Comparison of ENCODE assay signal across 14 cellular contexts in genomic region chr9:134178781-134179551, GRCh38. TPM values are rescaled to one million over a fixed set of nuclear protein-coding genes. Genes with fewer than 3 reads are reported as not detected.
A peak's percentile ranks its signal among the peaks of the same experiment; 100 is the strongest.
DNase-seq lines count a peak whose midpoint lies in the region; ATAC-seq and TF ChIP-seq lines count a peak whose summit lies in the region.
"Had no signal": no experiment of that assay in that cellular context is flagged by ENCODE, and none has a peak within 500 bp of the region (broad histone marks: within the 10 kb centered on the region; RNA-seq: fewer than 3 reads in every experiment).

No MANE protein-coding gene starts in this region.

- intact Hi-C loops in lower lobe of right lung (cut with DNase I), result no loop called here

- DNase-seq in activated naive CD4-positive, alpha-beta T cell treated with anti-CD3 and anti-CD28 coated beads, Interleukin-2, amount 10 ng/mL, durations not matched to agents 7 days and 5 days, result no peak
- DNase-seq in activated naive CD4-positive, alpha-beta T cell treated with anti-CD3 and anti-CD28 coated beads, Interleukin-2, amount 50 U/mL, for 72 hours (ENCODE audit: low spot score in 2 of 2), result no peak
- DNase-seq in cerebellum (ENCODE audit: low spot score) (peak; percentile 41), lower lobe of right lung (peak; percentile 39), type B pancreatic cell (ENCODE audit: extremely low spot score, unreplicated experiment) (peak; percentile 68)
- no peak for DNase-seq in stimulated activated naive B cell treated with anti-CD40 and anti-IgM and Interleukin-4, amounts not matched to agents 10 μg/mL and 1 μg/mL and 100 μg/mL, for 72 hours
- no peak for DNase-seq in activated T-cell treated with anti-CD3 and anti-CD28 coated beads, Interleukin-2, amount 50 U/mL, for 24 hours
- DNase-seq: activated T-cell treated with anti-CD3 and anti-CD28 coated beads, Interleukin-2, amount 50 U/mL, for 1 hour; naive B cell; NCI-H526; T-helper 2 cell had no signal

- no peak overlapping the region for H3K4me3 ChIP-seq in lower lobe of right lung

- H3K36me3 ChIP-seq in lower lobe of right lung, result no peaks in the 10 kb centered on the region

- H3K36me3 Mint-ChIP-seq in activated naive CD4-positive, alpha-beta T cell treated with anti-CD3 and anti-CD28 coated beads, Interleukin-2, amount 10 ng/mL, durations not matched to agents 7 days and 5 days, result peaks cover 3% of the 10 kb centered on the region
- H3K36me3 Mint-ChIP-seq in activated naive CD4-positive, alpha-beta T cell treated with anti-CD3 and anti-CD28 coated beads, Interleukin-2, amount 50 U/mL, for 72 hours, result peaks cover 0 to 6% of the 10 kb centered on the region in 2 donors
- no peaks in the 10 kb centered on the region for H3K36me3 Mint-ChIP-seq in type B pancreatic cell
- peaks cover 0 to 4% of the 10 kb centered on the region in 2 donors for H3K36me3 Mint-ChIP-seq in stimulated activated naive B cell treated with anti-CD40 and anti-IgM and Interleukin-4, amounts not matched to agents 10 μg/mL and 1 μg/mL and 100 μg/mL, for 72 hours
- H3K36me3 Mint-ChIP-seq in activated T-cell treated with anti-CD3 and anti-CD28 coated beads, Interleukin-2, amount 50 U/mL, for 24 hours (ENCODE audit: low read depth), result no peaks in the 10 kb centered on the region
- H3K36me3 Mint-ChIP-seq: naive B cell had no signal

- TF ChIP-seq CTCF in lower lobe of right lung (IDR thresholded peaks at IDR 0.05) (no peak), type B pancreatic cell (conservative IDR thresholded peaks at IDR 0.05) (no peak)

- peaks cover 43% of the 10 kb centered on the region for H3K27me3 Mint-ChIP-seq in activated naive CD4-positive, alpha-beta T cell treated with anti-CD3 and anti-CD28 coated beads, Interleukin-2, amount 10 ng/mL, durations not matched to agents 7 days and 5 days
- H3K27me3 Mint-ChIP-seq in type B pancreatic cell, result no peaks in the 10 kb centered on the region
- peaks cover 46 to 53% of the 10 kb centered on the region in 2 donors for H3K27me3 Mint-ChIP-seq in stimulated activated naive B cell treated with anti-CD40 and anti-IgM and Interleukin-4, amounts not matched to agents 10 μg/mL and 1 μg/mL and 100 μg/mL, for 72 hours
- peaks cover 4% of the 10 kb centered on the region for H3K27me3 Mint-ChIP-seq in activated T-cell treated with anti-CD3 and anti-CD28 coated beads, Interleukin-2, amount 50 U/mL, for 24 hours

- H3K9me3 ChIP-seq in lower lobe of right lung, result no peaks in the 10 kb centered on the region

- H3K4me1 ChIP-seq in lower lobe of right lung, result peaks cover 32% of the 10 kb centered on the region

- no peak for ATAC-seq in activated naive CD4-positive, alpha-beta T cell treated with anti-CD3 and anti-CD28 coated beads, Interleukin-2, amount 50 U/mL, for 72 hours
- ATAC-seq in lower lobe of right lung (no peak), GM21717 (IDR thresholded peaks at IDR 0.05; ENCODE audit: unreplicated experiment) (no peak)
- no peak for ATAC-seq in stimulated activated naive B cell treated with anti-CD40 and anti-IgM and Interleukin-4, amounts not matched to agents 10 μg/mL and 1 μg/mL and 100 μg/mL, for 72 hours (replicated peaks)

- peaks cover 35% of the 10 kb centered on the region for H3K27me3 ChIP-seq in lower lobe of right lung (ENCODE audit: low read depth)

- CTCF ChIA-PET in activated naive CD4-positive, alpha-beta T cell treated with anti-CD3 and anti-CD28 coated beads, Interleukin-2, amount 10 ng/mL, durations not matched to agents 7 days and 5 days (lab: Charles Lee), result interaction anchor here (1.3 kb wide), 1 partner anchor 12 kb away, joined by 3 read pairs; no protein-coding TSS in a partner anchor

- H3K27ac Mint-ChIP-seq in activated naive CD4-positive, alpha-beta T cell treated with anti-CD3 and anti-CD28 coated beads, Interleukin-2, amount 10 ng/mL, durations not matched to agents 7 days and 5 days, result peak overlapping the region; percentile 28
- H3K27ac Mint-ChIP-seq in activated naive CD4-positive, alpha-beta T cell treated with anti-CD3 and anti-CD28 coated beads, Interleukin-2, amount 50 U/mL, for 72 hours, result no peak overlapping the region
- H3K27ac Mint-ChIP-seq in type B pancreatic cell, result peak overlapping the region; percentile 74
- no peak overlapping the region for H3K27ac Mint-ChIP-seq in stimulated activated naive B cell treated with anti-CD40 and anti-IgM and Interleukin-4, amounts not matched to agents 10 μg/mL and 1 μg/mL and 100 μg/mL, for 72 hours
- H3K27ac Mint-ChIP-seq in activated T-cell treated with anti-CD3 and anti-CD28 coated beads, Interleukin-2, amount 50 U/mL, for 24 hours, result no peak overlapping the region
- H3K27ac Mint-ChIP-seq: dendritic cell treated with granulocyte-macrophage colony-stimulating factor and Interleukin-4, amounts not matched to agents 40 ng/mL and 50 ng/mL, for 4 days had no signal

- H3K9me3 Mint-ChIP-seq in activated naive CD4-positive, alpha-beta T cell treated with anti-CD3 and anti-CD28 coated beads, Interleukin-2, amount 10 ng/mL, durations not matched to agents 7 days and 5 days, result peaks cover 7% of the 10 kb centered on the region
- H3K9me3 Mint-ChIP-seq in activated naive CD4-positive, alpha-beta T cell treated with anti-CD3 and anti-CD28 coated beads, Interleukin-2, amount 50 U/mL, for 72 hours, result peaks cover 5 to 8% of the 10 kb centered on the region in 2 donors
- peaks cover 5% of the 10 kb centered on the region for H3K9me3 Mint-ChIP-seq in type B pancreatic cell
- H3K9me3 Mint-ChIP-seq in stimulated activated naive B cell treated with anti-CD40 and anti-IgM and Interleukin-4, amounts not matched to agents 10 μg/mL and 1 μg/mL and 100 μg/mL, for 72 hours, result no peaks in the 10 kb centered on the region
- peaks cover 6% of the 10 kb centered on the region for H3K9me3 Mint-ChIP-seq in activated T-cell treated with anti-CD3 and anti-CD28 coated beads, Interleukin-2, amount 50 U/mL, for 24 hours
- H3K9me3 Mint-ChIP-seq: dendritic cell treated with granulocyte-macrophage colony-stimulating factor and Interleukin-4, amounts not matched to agents 40 ng/mL and 50 ng/mL, for 4 days had no signal

- H3K4me3 Mint-ChIP-seq in activated naive CD4-positive, alpha-beta T cell treated with anti-CD3 and anti-CD28 coated beads, Interleukin-2, amount 10 ng/mL, durations not matched to agents 7 days and 5 days, result no peak overlapping the region
- H3K4me3 Mint-ChIP-seq in type B pancreatic cell, result no peak overlapping the region
- H3K4me3 Mint-ChIP-seq in stimulated activated naive B cell treated with anti-CD40 and anti-IgM and Interleukin-4, amounts not matched to agents 10 μg/mL and 1 μg/mL and 100 μg/mL, for 72 hours, result no peak overlapping the region
- no peak overlapping the region for H3K4me3 Mint-ChIP-seq in activated T-cell treated with anti-CD3 and anti-CD28 coated beads, Interleukin-2, amount 50 U/mL, for 24 hours
- H3K4me3 Mint-ChIP-seq: dendritic cell treated with granulocyte-macrophage colony-stimulating factor and Interleukin-4, amounts not matched to agents 40 ng/mL and 50 ng/mL, for 4 days; naive B cell had no signal

- peaks cover 35% of the 10 kb centered on the region for H3K4me1 Mint-ChIP-seq in activated naive CD4-positive, alpha-beta T cell treated with anti-CD3 and anti-CD28 coated beads, Interleukin-2, amount 10 ng/mL, durations not matched to agents 7 days and 5 days
- peaks cover 10% of the 10 kb centered on the region for H3K4me1 Mint-ChIP-seq in type B pancreatic cell (ENCODE audit: unreplicated experiment)
- peaks cover 24 to 29% of the 10 kb centered on the region in 2 donors for H3K4me1 Mint-ChIP-seq in stimulated activated naive B cell treated with anti-CD40 and anti-IgM and Interleukin-4, amounts not matched to agents 10 μg/mL and 1 μg/mL and 100 μg/mL, for 72 hours
- H3K4me1 Mint-ChIP-seq in activated T-cell treated with anti-CD3 and anti-CD28 coated beads, Interleukin-2, amount 50 U/mL, for 24 hours (ENCODE audit: low read depth), result peaks cover 15% of the 10 kb centered on the region

- H3K27ac ChIP-seq in lower lobe of right lung, result peak overlapping the region; percentile 11
- H3K27ac ChIP-seq: KMS-11 had no signal

RNA-seq across cellular contexts. Expression of gene RNU6ATAC, which starts 14.6 kb away (rescaled TPM):
- total RNA-seq in activated naive CD4-positive, alpha-beta T cell treated with anti-CD3 and anti-CD28 coated beads, Interleukin-2, amount 50 U/mL, for 72 hours, result 10 to 100 TPM; 32.1 to 61.4 TPM
- not detected for total RNA-seq in cerebellum
- total RNA-seq in lower lobe of right lung, result 248 TPM
- 66.2 and 78.6 TPM in 2 replicates for total RNA-seq in type B pancreatic cell (ENCODE audit: low replicate concordance)

RNA-seq across cellular contexts. Expression of gene WDR5, which starts 43.1 kb away (rescaled TPM):
- total RNA-seq in activated naive CD4-positive, alpha-beta T cell treated with anti-CD3 and anti-CD28 coated beads, Interleukin-2, amount 50 U/mL, for 72 hours, result 10 to 100 TPM; 29.7 to 43.7 TPM
- total RNA-seq in cerebellum (14.2 TPM), lower lobe of right lung (22.6 TPM), type B pancreatic cell (ENCODE audit: low replicate concordance) (42.1 and 45.7 TPM in 2 replicates)

Comparison
In these comparisons a context has a peak if more than half of its experiments do, and no peak if none do; other contexts are left out.
1. H3K27ac Mint-ChIP-seq: peak in activated naive CD4-positive, alpha-beta T cell treated with anti-CD3 and anti-CD28 coated beads, Interleukin-2, amount 10 ng/mL, durations not matched to agents 7 days and 5 days (single experiment) and type B pancreatic cell (single experiment); none in activated naive CD4-positive, alpha-beta T cell treated with anti-CD3 and anti-CD28 coated beads, Interleukin-2, amount 50 U/mL, for 72 hours (0 of 2), stimulated activated naive B cell treated with anti-CD40 and anti-IgM and Interleukin-4, amounts not matched to agents 10 μg/mL and 1 μg/mL and 100 μg/mL, for 72 hours (single experiment) and activated T-cell treated with anti-CD3 and anti-CD28 coated beads, Interleukin-2, amount 50 U/mL, for 24 hours (single experiment).
2. DNase-seq: peak in cerebellum (single experiment), lower lobe of right lung (single experiment) and type B pancreatic cell (single experiment); none in activated naive CD4-positive, alpha-beta T cell treated with anti-CD3 and anti-CD28 coated beads, Interleukin-2, amount 10 ng/mL, durations not matched to agents 7 days and 5 days (single experiment), activated naive CD4-positive, alpha-beta T cell treated with anti-CD3 and anti-CD28 coated beads, Interleukin-2, amount 50 U/mL, for 72 hours (0 of 2), stimulated activated naive B cell treated with anti-CD40 and anti-IgM and Interleukin-4, amounts not matched to agents 10 μg/mL and 1 μg/mL and 100 μg/mL, for 72 hours (single experiment) and activated T-cell treated with anti-CD3 and anti-CD28 coated beads, Interleukin-2, amount 50 U/mL, for 24 hours (single experiment).
3. RNA of gene RNU6ATAC, which starts 14.6 kb away (total RNA-seq): 248 TPM in lower lobe of right lung (single experiment), 66.2 to 78.6 TPM in type B pancreatic cell and 32.1 to 61.4 TPM in activated naive CD4-positive, alpha-beta T cell treated with anti-CD3 and anti-CD28 coated beads, Interleukin-2, amount 50 U/mL, for 72 hours; not detected in cerebellum (single experiment); every median in the first group is over 10 times any median in the second.